Comparison of ENCODE assay signal across 9 cellular contexts in the genomic region with DNA sequence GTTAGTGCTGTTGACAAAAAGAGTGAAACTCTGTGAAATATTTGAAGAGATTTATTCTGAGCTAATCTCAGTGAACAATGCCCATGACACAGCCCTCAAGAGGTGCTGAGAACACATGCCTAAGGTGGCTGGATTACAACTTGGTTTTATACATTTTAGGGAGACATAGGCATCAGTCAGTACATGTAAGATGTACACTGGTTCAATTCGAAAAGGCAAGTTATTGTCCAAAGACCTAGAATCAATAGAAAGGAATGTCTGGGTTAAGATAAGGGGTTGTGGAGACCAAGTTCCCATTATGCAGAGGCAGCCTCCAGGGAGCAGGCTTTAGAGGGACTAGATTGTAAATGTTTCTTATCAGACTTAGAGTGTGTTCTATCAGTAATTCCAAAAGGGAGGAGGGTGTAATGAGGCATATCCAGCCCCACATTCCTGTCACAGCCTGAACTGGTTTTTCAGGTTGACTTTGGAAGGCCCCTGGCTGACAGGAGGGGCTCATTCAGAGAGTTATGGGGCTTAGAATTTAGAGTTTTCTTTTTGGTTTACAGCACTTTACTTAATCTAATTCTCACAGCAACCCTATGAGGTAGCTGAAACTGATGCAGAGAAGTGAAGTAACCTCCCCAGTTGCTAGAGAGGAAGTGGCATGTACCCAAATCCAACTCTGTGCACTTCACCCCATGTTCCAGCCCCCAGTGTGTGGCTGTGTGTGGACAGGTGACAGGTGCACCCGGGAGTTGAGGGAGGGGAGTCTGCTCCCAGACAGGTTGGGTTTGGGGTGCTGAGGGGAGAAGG. TPM values are rescaled to one million over a fixed set of nuclear protein-coding genes. Genes with fewer than 3 reads are reported as not detected.
A peak's percentile ranks its signal among the peaks of the same experiment; 100 is the strongest.
DNase-seq lines count a peak whose midpoint lies in the region; ATAC-seq and TF ChIP-seq lines count a peak whose summit lies in the region.
"Had no signal": no experiment of that assay in that cellular context is flagged by ENCODE, and none has a peak within 500 bp of the region (broad histone marks: within the 10 kb centered on the region; RNA-seq: fewer than 3 reads in every experiment).

No MANE protein-coding gene starts in this region.

- peaks cover 8% of the 10 kb centered on the region for H3K4me1 Mint-ChIP-seq in stimulated activated memory B cell treated with anti-CD40 and anti-IgM and Interleukin-4, amounts not matched to agents 10 μg/mL and 1 μg/mL and 100 μg/mL, for 72 hours
- peaks cover 5% of the 10 kb centered on the region for H3K4me1 Mint-ChIP-seq in endothelial cell (ENCODE audit: unreplicated experiment)

- H3K27me3 ChIP-seq in left ventricle myocardium inferior (ENCODE audit: low read depth) (no peaks in the 10 kb centered on the region), H7 (ENCODE audit: control insufficient read depth, insufficient read depth, low read length) (no peaks in the 10 kb centered on the region)

- H3K27ac Mint-ChIP-seq in stimulated activated memory B cell treated with anti-CD40 and anti-IgM and Interleukin-4, amounts not matched to agents 10 μg/mL and 1 μg/mL and 100 μg/mL, for 72 hours = no peak overlapping the region
- H3K27ac Mint-ChIP-seq in endothelial cell (ENCODE audit: unreplicated experiment) = no peak overlapping the region
- H3K27ac Mint-ChIP-seq: natural killer cell treated with Interleukin-12 subunit alpha and Interleukin-12 subunit beta and Interleukin-15 and Interleukin-18, amount 100 ng/mL, for 72 hours had no signal

- TF ChIP-seq CTCF in left ventricle myocardium inferior (IDR thresholded peaks at IDR 0.05; ENCODE audit: borderline replicate concordance) (no peak), endothelial cell (IDR thresholded peaks at IDR 0.05; ENCODE audit: unreplicated experiment) (no peak)

- H3K36me3 ChIP-seq in left ventricle myocardium inferior (no peaks in the 10 kb centered on the region), H7 (replicated peaks; ENCODE audit: control insufficient read depth, insufficient read depth, low read length) (no peaks in the 10 kb centered on the region)

- intact Hi-C loops in left ventricle myocardium inferior (cut with micrococcal nuclease) = no loop called here

- H3K36me3 Mint-ChIP-seq in stimulated activated memory B cell treated with anti-CD40 and anti-IgM and Interleukin-4, amounts not matched to agents 10 μg/mL and 1 μg/mL and 100 μg/mL, for 72 hours = peaks cover 2% of the 10 kb centered on the region
- no peaks in the 10 kb centered on the region for H3K36me3 Mint-ChIP-seq in endothelial cell (ENCODE audit: low read depth, unreplicated experiment)
- H3K36me3 Mint-ChIP-seq: natural killer cell treated with Interleukin-12 subunit alpha and Interleukin-12 subunit beta and Interleukin-15 and Interleukin-18, amount 100 ng/mL, for 72 hours had no signal

- H3K4me1 ChIP-seq in left ventricle myocardium inferior = peaks cover 34% of the 10 kb centered on the region

- H3K27ac ChIP-seq in left ventricle myocardium inferior (replicated peaks) = peak overlapping the region; percentile 87

- H3K4me3 ChIP-seq in left ventricle myocardium inferior = no peak overlapping the region
- no peak overlapping the region for H3K4me3 ChIP-seq in H7 (ENCODE audit: insufficient read depth, low read depth, low read length)

- H3K9me3 Mint-ChIP-seq in stimulated activated memory B cell treated with anti-CD40 and anti-IgM and Interleukin-4, amounts not matched to agents 10 μg/mL and 1 μg/mL and 100 μg/mL, for 72 hours = peaks cover 5% of the 10 kb centered on the region
- H3K9me3 Mint-ChIP-seq in endothelial cell (ENCODE audit: unreplicated experiment) = no peaks in the 10 kb centered on the region
- H3K9me3 Mint-ChIP-seq: natural killer cell treated with Interleukin-12 subunit alpha and Interleukin-12 subunit beta and Interleukin-15 and Interleukin-18, amount 100 ng/mL, for 72 hours had no signal

- peaks cover 30% of the 10 kb centered on the region for H3K27me3 Mint-ChIP-seq in stimulated activated memory B cell treated with anti-CD40 and anti-IgM and Interleukin-4, amounts not matched to agents 10 μg/mL and 1 μg/mL and 100 μg/mL, for 72 hours
- H3K27me3 Mint-ChIP-seq in endothelial cell (ENCODE audit: unreplicated experiment) = peaks cover 7% of the 10 kb centered on the region

- DNase-seq in OCI-M1 (lab: John Stamatoyannopoulos, UW) = peak; percentile 13
- DNase-seq in left ventricle myocardium inferior = no peak
- DNase-seq in endothelial cell (ENCODE audit: low spot score) = no peak
- no peak for DNase-seq in H7
- no peak for DNase-seq in NCI-H1092 treated with DMSO at 0.1 percent for 48 hours (lab: John Stamatoyannopoulos, UW)

- no peaks in the 10 kb centered on the region for H3K9me3 ChIP-seq in left ventricle myocardium inferior (replicated peaks)

- ATAC-seq in GM21576 (IDR thresholded peaks at IDR 0.05; ENCODE audit: unreplicated experiment) (peak; percentile 50), GM18858 (IDR thresholded peaks at IDR 0.05; ENCODE audit: unreplicated experiment) (no peak)
- ATAC-seq in stimulated activated memory B cell treated with anti-CD40 and anti-IgM and Interleukin-4, amounts not matched to agents 10 μg/mL and 1 μg/mL and 100 μg/mL, for 72 hours = peak; percentile 43

- no peak overlapping the region for H3K4me3 Mint-ChIP-seq in stimulated activated memory B cell treated with anti-CD40 and anti-IgM and Interleukin-4, amounts not matched to agents 10 μg/mL and 1 μg/mL and 100 μg/mL, for 72 hours
- H3K4me3 Mint-ChIP-seq in endothelial cell (ENCODE audit: unreplicated experiment) = no peak overlapping the region
- H3K4me3 Mint-ChIP-seq: natural killer cell treated with Interleukin-12 subunit alpha and Interleukin-12 subunit beta and Interleukin-15 and Interleukin-18, amount 100 ng/mL, for 72 hours had no signal

RNA-seq across cellular contexts. Expression of a gene that starts 28.3 kb away (rescaled TPM):
- 10.0 TPM for total RNA-seq in left ventricle myocardium inferior
- 31.8 TPM for total RNA-seq in endothelial cell (ENCODE audit: unreplicated experiment)
- total RNA-seq in H7 (2014; rRNA removed; shearing (Covaris generic)) = 5.2 TPM in 2 replicates
- total RNA-seq: natural killer cell treated with Interleukin-12 subunit alpha and Interleukin-12 subunit beta and Interleukin-15 and Interleukin-18, amount 100 ng/mL, for 72 hours had no signal
